8 cellular contexts compared by ENCODE assay signal in the genomic region with DNA sequence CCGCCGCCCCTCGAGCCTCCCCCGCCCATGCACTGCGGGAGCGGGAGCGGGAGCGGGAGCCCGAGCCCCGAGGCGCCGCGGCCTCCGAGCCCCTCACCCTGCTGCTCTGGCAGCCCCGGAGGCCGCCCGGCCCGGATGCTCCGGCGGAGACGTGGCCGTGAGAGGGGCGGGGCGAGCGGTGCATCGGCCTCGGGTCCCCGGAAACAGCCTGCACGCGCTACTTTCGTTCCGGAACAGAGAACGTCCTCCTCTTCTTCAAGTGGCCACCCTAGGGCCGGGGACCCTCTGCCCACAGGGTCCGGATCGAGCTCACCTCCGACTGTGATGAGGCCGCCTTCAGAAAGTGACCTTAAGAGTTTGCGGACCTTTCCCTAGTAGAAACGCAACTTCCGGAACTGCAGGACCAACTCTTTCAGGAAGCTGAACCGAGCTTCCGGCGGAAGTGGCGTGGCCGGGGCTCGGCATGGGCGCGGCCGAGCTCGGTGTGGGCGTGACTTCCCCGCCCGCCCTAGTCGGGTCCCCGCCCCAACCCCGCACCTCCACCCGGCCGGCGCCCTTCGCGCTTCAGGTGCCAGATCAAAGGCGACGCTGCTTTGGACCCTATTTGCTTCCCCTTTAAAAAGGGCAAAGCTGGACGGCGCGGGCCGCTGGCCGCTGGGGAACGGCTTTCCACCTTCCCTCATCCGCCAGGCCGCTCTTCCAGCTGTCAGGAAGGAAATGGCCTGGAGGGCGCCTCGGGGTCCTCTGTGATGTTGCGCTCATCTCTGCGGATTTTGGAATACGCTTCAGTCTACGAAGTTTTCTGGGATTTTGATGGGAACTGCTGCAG. TPM values are rescaled to one million over a fixed set of nuclear protein-coding genes. Genes with fewer than 3 reads are reported as not detected.
DNase-seq lines count a peak whose midpoint lies in the region; ATAC-seq and TF ChIP-seq lines count a peak whose summit lies in the region.

A gene with protein sequence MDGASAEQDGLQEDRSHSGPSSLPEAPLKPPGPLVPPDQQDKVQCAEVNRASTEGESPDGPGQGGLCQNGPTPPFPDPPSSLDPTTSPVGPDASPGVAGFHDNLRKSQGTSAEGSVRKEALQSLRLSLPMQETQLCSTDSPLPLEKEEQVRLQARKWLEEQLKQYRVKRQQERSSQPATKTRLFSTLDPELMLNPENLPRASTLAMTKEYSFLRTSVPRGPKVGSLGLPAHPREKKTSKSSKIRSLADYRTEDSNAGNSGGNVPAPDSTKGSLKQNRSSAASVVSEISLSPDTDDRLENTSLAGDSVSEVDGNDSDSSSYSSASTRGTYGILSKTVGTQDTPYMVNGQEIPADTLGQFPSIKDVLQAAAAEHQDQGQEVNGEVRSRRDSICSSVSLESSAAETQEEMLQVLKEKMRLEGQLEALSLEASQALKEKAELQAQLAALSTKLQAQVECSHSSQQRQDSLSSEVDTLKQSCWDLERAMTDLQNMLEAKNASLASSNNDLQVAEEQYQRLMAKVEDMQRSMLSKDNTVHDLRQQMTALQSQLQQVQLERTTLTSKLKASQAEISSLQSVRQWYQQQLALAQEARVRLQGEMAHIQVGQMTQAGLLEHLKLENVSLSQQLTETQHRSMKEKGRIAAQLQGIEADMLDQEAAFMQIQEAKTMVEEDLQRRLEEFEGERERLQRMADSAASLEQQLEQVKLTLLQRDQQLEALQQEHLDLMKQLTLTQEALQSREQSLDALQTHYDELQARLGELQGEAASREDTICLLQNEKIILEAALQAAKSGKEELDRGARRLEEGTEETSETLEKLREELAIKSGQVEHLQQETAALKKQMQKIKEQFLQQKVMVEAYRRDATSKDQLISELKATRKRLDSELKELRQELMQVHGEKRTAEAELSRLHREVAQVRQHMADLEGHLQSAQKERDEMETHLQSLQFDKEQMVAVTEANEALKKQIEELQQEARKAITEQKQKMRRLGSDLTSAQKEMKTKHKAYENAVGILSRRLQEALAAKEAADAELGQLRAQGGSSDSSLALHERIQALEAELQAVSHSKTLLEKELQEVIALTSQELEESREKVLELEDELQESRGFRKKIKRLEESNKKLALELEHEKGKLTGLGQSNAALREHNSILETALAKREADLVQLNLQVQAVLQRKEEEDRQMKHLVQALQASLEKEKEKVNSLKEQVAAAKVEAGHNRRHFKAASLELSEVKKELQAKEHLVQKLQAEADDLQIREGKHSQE (N-terminal part only) (minus strand): TSS at position 164 of the 829 bp plus-strand sequence. CDS start 6,741 bp downstream, outside the sequence.

- H3K4me1 Mint-ChIP-seq in activated B cell treated with CpG ODN at 0.5 μM for 24 hours, result peaks cover 50% of the 10 kb centered on the region

- CTCF ChIA-PET in activated B cell treated with CpG ODN at 0.5 μM for 24 hours (lab: Charles Lee), result no interaction called here

- TF ChIP-seq CTCF in activated B cell treated with CpG ODN at 0.5 μM for 24 hours (IDR thresholded peaks at IDR 0.05), result no peak
- no peak for TF ChIP-seq CTCF in cardiac fibroblast (IDR thresholded peaks at IDR 0.05; ENCODE audit: low read depth, low read length)
- TF ChIP-seq CTCF in spleen (IDR thresholded peaks at IDR 0.05 in 8 of 11, conservative IDR thresholded peaks at IDR 0.05 in 3 of 11), result no peak

- no peaks in the 10 kb centered on the region for H3K9me3 Mint-ChIP-seq in activated B cell treated with CpG ODN at 0.5 μM for 24 hours

- H3K27me3 Mint-ChIP-seq in activated B cell treated with CpG ODN at 0.5 μM for 24 hours, result no peaks in the 10 kb centered on the region

- peak within 1 kb of the TSS; percentile 93 to 100 (median 98) for H3K27ac ChIP-seq in spleen

- peak; percentile 99 for DNase-seq in AG08396 (ENCODE audit: low spot score)
- peak; percentile 93 for DNase-seq in NCI-H345 (lab: John Stamatoyannopoulos, UW)
- DNase-seq in activated B cell treated with CpG ODN at 0.5 μM for 24 hours, result peak; percentile 95
- peak; percentile 95 to 96 for DNase-seq in cardiac fibroblast (ENCODE audit: low read depth in 2 of 2)
- DNase-seq in inferior parietal cortex (ENCODE audit: extremely low spot score), result peak; percentile 95
- peak; percentile 98 for DNase-seq in spleen

- H3K27ac Mint-ChIP-seq in activated B cell treated with CpG ODN at 0.5 μM for 24 hours, result peak within 1 kb of the TSS; percentile 100

- peak; percentile 91 for ATAC-seq in GM19023 (IDR thresholded peaks at IDR 0.05; ENCODE audit: unreplicated experiment)
- peak; percentile 81 for ATAC-seq in HG03196 (IDR thresholded peaks at IDR 0.05; ENCODE audit: unreplicated experiment)
- peak; percentile 92 for ATAC-seq in activated B cell treated with CpG ODN at 0.5 μM for 24 hours (ENCODE audit: low read depth)

- TF ChIP-seq POLR2A in spleen (IDR thresholded peaks at IDR 0.05), result peak in 2 of 3 donors; percentile 36 to 90

- no peaks in the 10 kb centered on the region for H3K9me3 ChIP-seq in spleen

- intact Hi-C loops in activated B cell treated with CpG ODN at 0.5 μM for 24 hours (cut with micrococcal nuclease) (loop anchor here (1.0 to 5.0 kb wide), 11 partner anchors 9 to 302 kb away; a partner anchor contains a TSS), spleen (cut with DNase I; ENCODE audit: low total_unique reads) (loop anchor here (10.0 kb wide), 1 partner anchor 56 kb away; a partner anchor contains a TSS)

- peaks cover 17 to 55% (median 31%) of the 10 kb centered on the region in 6 donors for H3K4me1 ChIP-seq in spleen

- peaks cover 58% of the 10 kb centered on the region for H3K36me3 Mint-ChIP-seq in activated B cell treated with CpG ODN at 0.5 μM for 24 hours (ENCODE audit: low read depth)

- peak within 1 kb of the TSS; percentile 96 for H3K4me3 Mint-ChIP-seq in activated B cell treated with CpG ODN at 0.5 μM for 24 hours

- H3K36me3 ChIP-seq in spleen, result peaks cover 0 to 58% (median 15%) of the 10 kb centered on the region in 6 donors

- POLR2A ChIA-PET in activated B cell treated with CpG ODN at 0.5 μM for 24 hours (lab: Charles Lee), result interaction anchor here (0.6 to 2.4 kb wide), 17 partner anchors 9 to 359 kb away, joined by 3 to 43 read pairs (median 4); a partner anchor contains a TSS

- H3K27me3 ChIP-seq in spleen (replicated peaks in 1 of 7), result no peaks in the 10 kb centered on the region

- 1 to 2% (median 2%) methylated on average over 15 to 78 of the region's 78 CpGs for WGBS in spleen, 5 donors

- H3K4me3 ChIP-seq in cardiac fibroblast (replicated peaks in 1 of 2; ENCODE audit: low read depth in 2 of 2, low read length in 2 of 2) (peak within 1 kb of the TSS; percentile 98 to 99), spleen (peak within 1 kb of the TSS; percentile 89 to 99 (median 97))

RNA-seq across cellular contexts. Expression of the gene that starts here (rescaled TPM):
- total RNA-seq in activated B cell treated with CpG ODN at 0.5 μM for 24 hours (51.3 and 52.4 TPM in 2 replicates), spleen (10 to 100 TPM; 51.3 to 80.9 (median 56.1) TPM)
- polyA plus RNA-seq in spleen, result 10 to 100 TPM in 1 of 3 donors, 1 to 10 TPM in 2; 6.8 to 18.7 (median 7.8) TPM

Comparison
In these comparisons a context has a peak if more than half of its experiments do, and no peak if none do; other contexts are left out.
1. Peak in every context shown above with its lines: DNase-seq, ATAC-seq, H3K4me3 ChIP-seq and H3K27ac ChIP-seq.